17 cellular contexts compared by ENCODE assay signal in the genomic region with DNA sequence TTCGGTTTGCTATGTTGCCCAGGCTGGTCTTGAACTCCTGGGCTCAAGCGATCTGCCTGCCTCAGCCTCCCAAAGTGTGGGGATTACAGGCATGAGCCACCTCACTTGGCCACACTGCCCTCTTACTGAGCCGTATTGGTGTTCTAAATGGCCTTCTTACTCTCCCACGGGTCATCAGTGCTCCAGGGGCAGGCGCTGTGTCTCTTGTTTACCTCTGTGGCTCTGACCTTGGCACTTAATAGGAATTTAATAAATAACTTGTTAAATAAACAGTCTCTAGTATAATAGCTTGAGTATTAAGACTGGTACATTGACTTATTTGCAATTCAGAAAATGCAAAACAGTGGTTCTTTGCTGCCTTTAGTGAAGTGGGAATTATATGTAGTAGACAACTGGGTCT. TPM values are rescaled to one million over a fixed set of nuclear protein-coding genes. Genes with fewer than 3 reads are reported as not detected.
DNase-seq lines count a peak whose midpoint lies in the region; ATAC-seq and TF ChIP-seq lines count a peak whose summit lies in the region.
"Had no signal": no experiment of that assay in that cellular context is flagged by ENCODE, and none has a peak within 500 bp of the region (broad histone marks: within the 10 kb centered on the region; RNA-seq: fewer than 3 reads in every experiment).

No MANE protein-coding gene starts in this region.

- H2BK5ac ChIP-seq in H9 (ENCODE audit: insufficient read length, low read length), result no peak overlapping the region

- no peaks in the 10 kb centered on the region for H3K9me3 ChIP-seq in H9 (ENCODE audit: control insufficient read depth, low read depth, low read length)
- no peaks in the 10 kb centered on the region for H3K9me3 ChIP-seq in Panc1 (ENCODE audit: control insufficient read depth, insufficient read depth, low read depth, low read length)
- no peaks in the 10 kb centered on the region for H3K9me3 ChIP-seq in esophagus muscularis mucosa
- H3K9me3 ChIP-seq: upper lobe of left lung had no signal

- H3K4me1 Mint-ChIP-seq in H9, result peaks cover 71 to 74% of the 10 kb centered on the region in 2 experiments
- H3K4me1 Mint-ChIP-seq in natural killer cell treated with Interleukin-12 subunit alpha and Interleukin-12 subunit beta and Interleukin-15 and Interleukin-18, amount 100 ng/mL, for 72 hours (ENCODE audit: low read depth in 2 of 2), result no peaks in the 10 kb centered on the region

- H3K27ac ChIP-seq in H9 (ENCODE audit: insufficient read length, low read depth, low read length) (peak overlapping the region; percentile 42), Panc1 (ENCODE audit: low read length) (peak overlapping the region; percentile 68), esophagus muscularis mucosa (replicated peaks in 1 of 4) (peak overlapping the region; percentile 80 to 92 (median 88)), rectal smooth muscle tissue (ENCODE audit: low read depth, low read length) (peak overlapping the region; percentile 39)

- intact Hi-C loops in Panc1 (cut with micrococcal nuclease; ENCODE audit: unreplicated experiment) (no loop called here), esophagus muscularis mucosa (cut with DNase I) (no loop called here)

- no peaks in the 10 kb centered on the region for H3K27me3 ChIP-seq in H9 (ENCODE audit: insufficient read depth, low read length)
- H3K27me3 ChIP-seq in Panc1 (ENCODE audit: control insufficient read depth, insufficient read depth, low read length), result no peaks in the 10 kb centered on the region
- no peaks in the 10 kb centered on the region for H3K27me3 ChIP-seq in esophagus muscularis mucosa
- no peaks in the 10 kb centered on the region for H3K27me3 ChIP-seq in rectal smooth muscle tissue (ENCODE audit: control insufficient read depth, insufficient read depth, low read length)
- H3K27me3 ChIP-seq: upper lobe of left lung had no signal

- H3K4me3 Mint-ChIP-seq in H9, result peak overlapping the region in 1 of 2 experiments; percentile 48; a peak in 1 of 5 replicates
- H3K4me3 Mint-ChIP-seq in natural killer cell treated with Interleukin-12 subunit alpha and Interleukin-12 subunit beta and Interleukin-15 and Interleukin-18, amount 100 ng/mL, for 72 hours, result no peak overlapping the region
- H3K4me3 Mint-ChIP-seq: T-cell had no signal

- H2AK5ac ChIP-seq in H9 (ENCODE audit: insufficient read length, low read length), result no peak overlapping the region

- no peak overlapping the region for H2BK20ac ChIP-seq in H9 (ENCODE audit: low read depth, low read length, poor library complexity, severe bottlenecking)

- H4K91ac ChIP-seq in H9 (ENCODE audit: insufficient read length, low read depth, low read length), result no peak overlapping the region

- H3K23ac ChIP-seq in H9 (ENCODE audit: insufficient read length, low read depth, low read length), result no peak overlapping the region

- H3K9me3 Mint-ChIP-seq in H9, result no peaks in the 10 kb centered on the region; a peak in 1 of 5 replicates
- H3K9me3 Mint-ChIP-seq in natural killer cell treated with Interleukin-12 subunit alpha and Interleukin-12 subunit beta and Interleukin-15 and Interleukin-18, amount 100 ng/mL, for 72 hours, result no peaks in the 10 kb centered on the region
- H3K9me3 Mint-ChIP-seq: T-cell had no signal

- H4K5ac ChIP-seq in H9 (ENCODE audit: insufficient read length, low read depth, low read length), result peak overlapping the region; percentile 44

- BruUV-seq in Panc1 (replicated peaks; lab: Mats Ljungman, UMichigan), result no TSS peak

- H3K27me3 Mint-ChIP-seq in H9 (ENCODE audit: low read depth), result no peaks in the 10 kb centered on the region; the same call in 1 of the 2 replicates
- no peaks in the 10 kb centered on the region for H3K27me3 Mint-ChIP-seq in natural killer cell treated with Interleukin-12 subunit alpha and Interleukin-12 subunit beta and Interleukin-15 and Interleukin-18, amount 100 ng/mL, for 72 hours
- H3K27me3 Mint-ChIP-seq: T-cell had no signal

- H3K4me1 ChIP-seq in H9 (ENCODE audit: insufficient read depth, low read length) (peaks cover 37% of the 10 kb centered on the region; the same call in 1 of the 2 replicates), Panc1 (ENCODE audit: control insufficient read depth, insufficient read depth, low read length) (peaks cover 88% of the 10 kb centered on the region), esophagus muscularis mucosa (peaks cover 39 to 100% (median 97%) of the 10 kb centered on the region in 4 donors), rectal smooth muscle tissue (ENCODE audit: control insufficient read depth, insufficient read depth, low read length) (peaks cover 52% of the 10 kb centered on the region)

- no peak for ATAC-seq in Panc1
- no peak for ATAC-seq in natural killer cell treated with Interleukin-12 subunit alpha and Interleukin-12 subunit beta and Interleukin-15 and Interleukin-18, amount 100 ng/mL, for 72 hours
- ATAC-seq: T-cell had no signal

- in situ Hi-C loops in Panc1 (cut with HindIII; ENCODE audit: low pct_unique_long_range_greater_than_20kb, low sequenced_read_pairs), result no loop called here

- H3K23me2 ChIP-seq in H9 (ENCODE audit: insufficient read length, low read depth, low read length, poor library complexity, severe bottlenecking), result no peaks in the 10 kb centered on the region

- H4K8ac ChIP-seq in H9 (replicated peaks; ENCODE audit: insufficient read length, low read depth, low read length), result no peak overlapping the region

- peak overlapping the region; percentile 94 to 99 (median 97) for H3K27ac Mint-ChIP-seq in H9
- H3K27ac Mint-ChIP-seq in natural killer cell treated with Interleukin-12 subunit alpha and Interleukin-12 subunit beta and Interleukin-15 and Interleukin-18, amount 100 ng/mL, for 72 hours, result no peak overlapping the region

- H3K79me1 ChIP-seq in H9 (ENCODE audit: insufficient read depth, low read depth, low read length, poor library complexity, severe bottlenecking), result peaks cover 6% of the 10 kb centered on the region

- H3K9ac ChIP-seq in H9 (ENCODE audit: extremely low read depth, insufficient read length, low read length) (no peak overlapping the region), rectal smooth muscle tissue (ENCODE audit: low read length) (no peak overlapping the region)

- H3K14ac ChIP-seq in H9 (ENCODE audit: insufficient read depth, low read length), result no peak overlapping the region; the same call in 1 of the 2 replicates

- H3K4ac ChIP-seq in H9 (ENCODE audit: low read depth, low read length), result no peak overlapping the region

- WGBS in H9 (ENCODE audit: extremely low coverage, insufficient read length, low lambda C conversion rate), result no CpG with 5 or more reads among the region's 5 CpGs
- 70% methylated on average over 5 of the region's 5 CpGs for WGBS in esophagus muscularis mucosa

- H3K4me3 ChIP-seq in Panc1 (ENCODE audit: low read depth in 2 of 2, low read length in 2 of 2), result no peak overlapping the region
- no peak overlapping the region for H3K4me3 ChIP-seq in esophagus muscularis mucosa
- H3K4me3 ChIP-seq in rectal smooth muscle tissue (ENCODE audit: low read length), result no peak overlapping the region
- H3K4me3 ChIP-seq: upper lobe of left lung had no signal

- peaks cover 25% of the 10 kb centered on the region; the same call in 1 of the 2 replicates for H3K79me2 ChIP-seq in H9 (ENCODE audit: insufficient read depth, low read length)

- TF ChIP-seq POLR2A in esophagus muscularis mucosa (IDR thresholded peaks at IDR 0.05; ENCODE audit: low read depth), result no peak

- no peak overlapping the region for H3T11ph ChIP-seq in H9 (ENCODE audit: low read length)

- H3K18ac ChIP-seq in H9 (ENCODE audit: insufficient read length, low read depth, low read length), result peak overlapping the region; percentile 58

- H3K56ac ChIP-seq in H9 (ENCODE audit: insufficient read length, low read depth, low read length), result no peak overlapping the region

- H2BK12ac ChIP-seq in H9 (ENCODE audit: insufficient read length, low read depth, low read length), result peak overlapping the region; percentile 42

- H3K36me3 ChIP-seq in Panc1 (ENCODE audit: control insufficient read depth, insufficient read depth, low read length), result no peaks in the 10 kb centered on the region; the same call in 1 of the 2 replicates
- H3K36me3 ChIP-seq in esophagus muscularis mucosa, result no peaks in the 10 kb centered on the region
- peaks cover 3% of the 10 kb centered on the region for H3K36me3 ChIP-seq in rectal smooth muscle tissue (ENCODE audit: control insufficient read depth, insufficient read depth, low read length)
- H3K36me3 ChIP-seq: upper lobe of left lung had no signal

- no peak overlapping the region for H2BK120ac ChIP-seq in H9 (ENCODE audit: low read depth, low read length, poor library complexity, severe bottlenecking)

- DNase-seq in H9 (no peak), Panc1 (ENCODE audit: low read depth, low spot score) (no peak), esophagus muscularis mucosa (ENCODE audit: extremely low spot score) (no peak), pons (ENCODE audit: low spot score) (no peak), NCI-H2081 treated with DMSO at 0.1 percent for 48 hours (lab: John Stamatoyannopoulos, UW) (no peak), HUDEP-2 (lab: John Stamatoyannopoulos, UW; ENCODE audit: unreplicated experiment in 76 of 76) (no peak)
- DNase-seq in natural killer cell treated with Interleukin-12 subunit alpha and Interleukin-12 subunit beta and Interleukin-15 and Interleukin-18, amount 100 ng/mL, for 72 hours (ENCODE audit: low spot score), result no peak
- DNase-seq: activated CD4-positive, alpha-beta T cell treated with anti-CD3 and anti-CD28 coated beads for 48 hours; C1 segment of cervical spinal cord; DND-41; effector CD4-positive, alpha-beta T cell; KBM-7; midbrain; NCI-H1694 treated with DMSO at 0.1 percent for 48 hours; T-cell; upper lobe of left lung had no signal

- TF ChIP-seq CTCF in H9 (conservative IDR thresholded peaks at IDR 0.05), result no peak
- TF ChIP-seq CTCF in Panc1 (IDR thresholded peaks at IDR 0.05), result no peak
- TF ChIP-seq CTCF in esophagus muscularis mucosa (IDR thresholded peaks at IDR 0.05), result no peak

- no peaks in the 10 kb centered on the region for H4K20me1 ChIP-seq in H9 (ENCODE audit: control insufficient read depth, insufficient read depth, insufficient read length)

- no peak overlapping the region for H2AFZ ChIP-seq in H9 (ENCODE audit: low read length)

- peaks cover 0 to 2% (median 0%) of the 10 kb centered on the region in 3 experiments; a peak in 2 of 7 replicates for H3K36me3 Mint-ChIP-seq in H9 (ENCODE audit: insufficient read depth in 1 of 3, low read depth in 3 of 3)
- H3K36me3 Mint-ChIP-seq in natural killer cell treated with Interleukin-12 subunit alpha and Interleukin-12 subunit beta and Interleukin-15 and Interleukin-18, amount 100 ng/mL, for 72 hours, result no peaks in the 10 kb centered on the region

- TF ChIP-seq EP300 in esophagus muscularis mucosa (IDR thresholded peaks at IDR 0.05), result no peak

- H3K4me2 ChIP-seq in H9 (ENCODE audit: insufficient read depth, insufficient read length, low read length), result no peak overlapping the region

- no peak overlapping the region for H2BK15ac ChIP-seq in H9 (ENCODE audit: low read depth, low read length)

- POLR2A ChIA-PET in Panc1 (lab: Charles Lee), result no interaction called here

- CTCF ChIA-PET in Panc1 (lab: Charles Lee), result no interaction called here

RNA-seq across cellular contexts. Expression of a gene that starts 13.7 kb away (rescaled TPM):
- 75.8 and 83.4 TPM in 2 replicates for total RNA-seq in H9 (2021)
- total RNA-seq in Panc1 (2021; ENCODE audit: unreplicated experiment), result 309 TPM
- 366 TPM for polyA plus RNA-seq in Panc1 (2012; ENCODE audit: insufficient read length)
- total RNA-seq in esophagus muscularis mucosa, result 100 to 1,000 TPM in 2 of 4 donors, 10 to 100 TPM in 2; 61.9 to 114 (median 89.9) TPM
- total RNA-seq in natural killer cell treated with Interleukin-12 subunit alpha and Interleukin-12 subunit beta and Interleukin-15 and Interleukin-18, amount 100 ng/mL, for 72 hours, result 10 to 100 TPM in 1 of 2 donors, 1 to 10 TPM in 1; 5.9 to 15.4 TPM

Comparison
In these comparisons a context has a peak if more than half of its experiments do, and no peak if none do; other contexts are left out.
1. H3K27ac Mint-ChIP-seq: peak in H9 (3 of 3); none in natural killer cell treated with Interleukin-12 subunit alpha and Interleukin-12 subunit beta and Interleukin-15 and Interleukin-18, amount 100 ng/mL, for 72 hours (0 of 2).
2. Peak in every context shown above with its lines, with median percentiles within 50 percentile points of each other: H3K27ac ChIP-seq.